8 cellular contexts compared by ENCODE assay signal in genomic region chr12:56644654-56645053, GRCh38. TPM values are rescaled to one million over a fixed set of nuclear protein-coding genes. Genes with fewer than 3 reads are reported as not detected.
DNase-seq lines count a peak whose midpoint lies in the region; ATAC-seq and TF ChIP-seq lines count a peak whose summit lies in the region.

No MANE protein-coding gene starts in this region.

- POLR2A ChIA-PET in activated CD4-positive, alpha-beta T cell treated with anti-CD3 and anti-CD28 coated beads, Interleukin-2, amount 10 ng/mL, durations not matched to agents 7 days and 5 days (lab: Charles Lee): interaction anchor here (0.6 kb wide), 1 partner anchor 8 kb away, joined by 3 read pairs; no protein-coding TSS in a partner anchor

- H3K36me3 ChIP-seq in adrenal gland (replicated peaks in 1 of 2) (peaks cover 0 to 49% of the 10 kb centered on the region in 2 donors), thymus (ENCODE audit: control insufficient read depth, insufficient read depth) (peaks cover 35% of the 10 kb centered on the region)

- TF ChIP-seq CTCF in adrenal gland (IDR thresholded peaks at IDR 0.05): no peak

- intact Hi-C loops in adrenal gland (cut with DNase I): loop anchor here in 1 of 2 donors (10.0 kb wide), 1 partner anchor 80 kb away; the partner anchor contains the start of gene NACA

- no peaks in the 10 kb centered on the region for H3K27me3 ChIP-seq in adrenal gland
- H3K27me3 ChIP-seq in layer of hippocampus (ENCODE audit: control insufficient read depth, insufficient read depth, low read length): no peaks in the 10 kb centered on the region
- H3K27me3 ChIP-seq in thymus (ENCODE audit: control insufficient read depth, insufficient read depth): no peaks in the 10 kb centered on the region

- no peaks in the 10 kb centered on the region for H3K9me3 Mint-ChIP-seq in activated CD4-positive, alpha-beta T cell treated with anti-CD3 and anti-CD28 coated beads, Interleukin-2, amount 10 ng/mL, durations not matched to agents 7 days and 5 days

- WGBS in adrenal gland, 4 donors: 28 to 37% (median 33%) methylated on average over 4 of the region's 4 CpGs
- WGBS in thymus: 63% methylated on average over 4 of the region's 4 CpGs

- peak overlapping the region; percentile 93 for H3K4me3 Mint-ChIP-seq in activated CD4-positive, alpha-beta T cell treated with anti-CD3 and anti-CD28 coated beads, Interleukin-2, amount 10 ng/mL, durations not matched to agents 7 days and 5 days

- H3K4me3 ChIP-seq in adrenal gland: peak overlapping the region in 3 of 4 donors; percentile 74 to 83 (median 74)
- peak overlapping the region; percentile 93 for H3K4me3 ChIP-seq in thymus (ENCODE audit: low read length)

- H3K4me1 ChIP-seq in adrenal gland (replicated peaks in 1 of 2) (peaks cover 4 to 34% of the 10 kb centered on the region in 2 donors), thymus (ENCODE audit: control insufficient read depth, insufficient read depth, low read length) (peaks cover 13% of the 10 kb centered on the region)

- CTCF ChIA-PET in activated CD4-positive, alpha-beta T cell treated with anti-CD3 and anti-CD28 coated beads, Interleukin-2, amount 10 ng/mL, durations not matched to agents 7 days and 5 days (lab: Charles Lee): interaction anchor here (4.3 kb wide), 1 partner anchor 9 kb away, joined by 27 read pairs; no protein-coding TSS in a partner anchor

- peaks cover 41% of the 10 kb centered on the region for H3K4me1 Mint-ChIP-seq in activated CD4-positive, alpha-beta T cell treated with anti-CD3 and anti-CD28 coated beads, Interleukin-2, amount 10 ng/mL, durations not matched to agents 7 days and 5 days

- H3K9me3 ChIP-seq in adrenal gland (replicated peaks in 1 of 3) (no peaks in the 10 kb centered on the region), thymus (ENCODE audit: control insufficient read depth) (no peaks in the 10 kb centered on the region)

- DNase-seq in activated CD4-positive, alpha-beta T cell treated with anti-CD3 and anti-CD28 coated beads, Interleukin-2, amount 10 ng/mL, durations not matched to agents 7 days and 5 days: no peak
- DNase-seq in activated CD4-positive, alpha-beta T cell treated with anti-CD3 and anti-CD28 coated beads for 1 hour: no peak
- DNase-seq in adrenal gland (no peak), cortex of kidney (lab: John Stamatoyannopoulos, UW) (no peak), iPS-NIHi11 (ENCODE audit: low spot score) (no peak)

- H3K36me3 Mint-ChIP-seq in activated CD4-positive, alpha-beta T cell treated with anti-CD3 and anti-CD28 coated beads, Interleukin-2, amount 10 ng/mL, durations not matched to agents 7 days and 5 days (ENCODE audit: low read depth): peaks cover 41% of the 10 kb centered on the region

- peak overlapping the region; percentile 96 for H3K27ac Mint-ChIP-seq in activated CD4-positive, alpha-beta T cell treated with anti-CD3 and anti-CD28 coated beads, Interleukin-2, amount 10 ng/mL, durations not matched to agents 7 days and 5 days

- H3K27ac ChIP-seq in adrenal gland (peak overlapping the region in 3 of 5 donors; percentile 86 to 93 (median 92)), layer of hippocampus (ENCODE audit: low read depth, low read length) (peak overlapping the region; percentile 94), thymus (ENCODE audit: low read depth) (no peak overlapping the region)

- no peaks in the 10 kb centered on the region for H3K27me3 Mint-ChIP-seq in activated CD4-positive, alpha-beta T cell treated with anti-CD3 and anti-CD28 coated beads, Interleukin-2, amount 10 ng/mL, durations not matched to agents 7 days and 5 days

- ATAC-seq in HG03571 (IDR thresholded peaks at IDR 0.05; ENCODE audit: unreplicated experiment): no peak

- no peak for TF ChIP-seq POLR2A in adrenal gland (IDR thresholded peaks at IDR 0.05)

RNA-seq across cellular contexts. Expression of gene ATP5F1B, which starts 1.1 kb away (rescaled TPM):
- 100 to 1,000 TPM; 506 to 539 TPM for total RNA-seq in activated CD4-positive, alpha-beta T cell treated with anti-CD3 and anti-CD28 coated beads, Interleukin-2, amount 10 ng/mL, durations not matched to agents 7 days and 5 days
- total RNA-seq in adrenal gland: 1,000 to 10,000 TPM in 1 of 8 donors, 100 to 1,000 TPM in 7; 512 to 1,073 (median 754) TPM
- 1,000 to 10,000 TPM in 1 of 3 donors, 100 to 1,000 TPM in 2; 306 to 1,296 (median 573) TPM for polyA plus RNA-seq in adrenal gland
- 263 TPM for polyA plus RNA-seq in thymus

RNA-seq across cellular contexts. Expression of gene BAZ2A, which starts 14.5 kb away (rescaled TPM):
- 100 to 1,000 TPM in 1 of 2 experiments, 10 to 100 TPM in 1; 98.4 to 116 TPM for total RNA-seq in activated CD4-positive, alpha-beta T cell treated with anti-CD3 and anti-CD28 coated beads, Interleukin-2, amount 10 ng/mL, durations not matched to agents 7 days and 5 days
- 10 to 100 TPM; 31.4 to 96.0 (median 80.0) TPM for total RNA-seq in adrenal gland
- polyA plus RNA-seq in adrenal gland (100 to 1,000 TPM in 1 of 3 donors, 10 to 100 TPM in 2; 21.9 to 115 (median 65.2) TPM), thymus (29.8 TPM)

RNA-seq across cellular contexts. Expression of gene PTGES3, which starts 43.4 kb away (rescaled TPM):
- 100 to 1,000 TPM; 218 to 236 TPM for total RNA-seq in activated CD4-positive, alpha-beta T cell treated with anti-CD3 and anti-CD28 coated beads, Interleukin-2, amount 10 ng/mL, durations not matched to agents 7 days and 5 days
- total RNA-seq in adrenal gland: 100 to 1,000 TPM in 4 of 8 donors, 10 to 100 TPM in 4; 47.3 to 171 (median 115) TPM
- polyA plus RNA-seq in adrenal gland: 100 to 1,000 TPM in 1 of 3 donors, 10 to 100 TPM in 2; 49.1 to 296 (median 68.1) TPM
- 161 TPM for polyA plus RNA-seq in thymus
